Comparison of ENCODE assay signal across 16 cellular contexts in the genomic region with DNA sequence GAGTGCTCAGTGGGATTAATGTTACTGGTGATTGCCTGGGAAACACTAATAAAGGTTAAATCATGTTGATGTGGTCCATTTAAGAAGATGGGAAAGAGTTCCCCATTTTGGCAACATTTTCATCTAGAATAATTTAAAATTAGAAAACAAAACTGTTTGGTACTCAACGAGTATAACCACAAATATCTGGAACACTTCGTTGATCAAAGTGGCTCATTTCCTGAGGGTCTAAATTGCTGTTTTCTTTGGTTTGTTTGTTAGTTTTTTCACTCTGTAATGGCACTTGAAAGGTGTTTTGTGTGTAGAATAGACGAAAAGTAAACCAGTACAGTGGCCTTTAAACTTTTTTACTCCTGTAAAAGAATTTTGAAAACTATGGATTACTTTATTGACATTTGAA.
"Had no signal": no experiment of that assay in that cellular context is flagged by ENCODE, and none has a peak within 500 bp of the region (broad histone marks: within the 10 kb centered on the region; RNA-seq: fewer than 3 reads in every experiment).

No MANE protein-coding gene starts in this region.

- ATAC-seq: foreskin keratinocyte, left lobe of liver, pancreas had no signal

- H3K9me3 ChIP-seq: ascending aorta, pancreas, thoracic aorta had no signal

- H3K9me3 Mint-ChIP-seq: activated CD4-positive, alpha-beta T cell treated with anti-CD3 and anti-CD28 coated beads, Interleukin-2, amount 10 ng/mL, durations not matched to agents 7 days and 5 days; T-helper 1 cell treated with Interleukin-12 subunit alpha and Interleukin-12 subunit beta and Interleukin-4 antibody, amounts not matched to agents 30 μg/mL and 1 μg/mL, for 36 hours had no signal

- H3K27me3 Mint-ChIP-seq: activated CD4-positive, alpha-beta T cell treated with anti-CD3 and anti-CD28 coated beads, Interleukin-2, amount 10 ng/mL, durations not matched to agents 7 days and 5 days; activated naive CD8-positive, alpha-beta T cell had no signal

- H3K4me3 ChIP-seq: ascending aorta, pancreas, thoracic aorta had no signal

- H3K36me3 ChIP-seq: ascending aorta, pancreas, thoracic aorta had no signal

- H3K27ac ChIP-seq: ascending aorta, foreskin keratinocyte, pancreas, thoracic aorta had no signal

- H3K27me3 ChIP-seq: ascending aorta, foreskin keratinocyte, pancreas had no signal

- DNase-seq: activated CD4-positive, alpha-beta T cell treated with anti-CD3 and anti-CD28 coated beads, Interleukin-2, amount 10 ng/mL, durations not matched to agents 7 days and 5 days; activated CD8-positive, alpha-beta memory T cell treated with anti-CD3 and anti-CD28 coated beads for 24 hours; activated effector memory CD4-positive, alpha-beta T cell treated with Interleukin-2 at 50 U/mL for 16 hours; activated T-cell treated with anti-CD3 and anti-CD28 coated beads for 4 hours; foreskin keratinocyte; head of caudate nucleus; mammary epithelial cell; pancreas; stimulated activated CD4-positive, alpha-beta T cell treated with anti-CD3 and anti-CD28 coated beads, Interleukin-2, amount 100 ng/mL, for 48 hours; stimulated activated naive CD4-positive, alpha-beta T cell treated with Interleukin-2 at 50 U/mL for 16 hours had no signal

- H3K36me3 Mint-ChIP-seq: activated naive CD8-positive, alpha-beta T cell had no signal

- H3K4me1 ChIP-seq: foreskin keratinocyte had no signal

- H3K27ac Mint-ChIP-seq: activated CD4-positive, alpha-beta T cell treated with anti-CD3 and anti-CD28 coated beads, Interleukin-2, amount 10 ng/mL, durations not matched to agents 7 days and 5 days; T-helper 1 cell treated with Interleukin-12 subunit alpha and Interleukin-12 subunit beta and Interleukin-4 antibody, amounts not matched to agents 30 μg/mL and 1 μg/mL, for 36 hours; WTC11 had no signal

- H3K4me3 Mint-ChIP-seq: activated CD4-positive, alpha-beta T cell treated with anti-CD3 and anti-CD28 coated beads, Interleukin-2, amount 10 ng/mL, durations not matched to agents 7 days and 5 days; activated naive CD8-positive, alpha-beta T cell; T-helper 1 cell treated with Interleukin-12 subunit alpha and Interleukin-12 subunit beta and Interleukin-4 antibody, amounts not matched to agents 30 μg/mL and 1 μg/mL, for 36 hours; WTC11 had no signal
